9 cellular contexts compared by ENCODE assay signal in the genomic region with DNA sequence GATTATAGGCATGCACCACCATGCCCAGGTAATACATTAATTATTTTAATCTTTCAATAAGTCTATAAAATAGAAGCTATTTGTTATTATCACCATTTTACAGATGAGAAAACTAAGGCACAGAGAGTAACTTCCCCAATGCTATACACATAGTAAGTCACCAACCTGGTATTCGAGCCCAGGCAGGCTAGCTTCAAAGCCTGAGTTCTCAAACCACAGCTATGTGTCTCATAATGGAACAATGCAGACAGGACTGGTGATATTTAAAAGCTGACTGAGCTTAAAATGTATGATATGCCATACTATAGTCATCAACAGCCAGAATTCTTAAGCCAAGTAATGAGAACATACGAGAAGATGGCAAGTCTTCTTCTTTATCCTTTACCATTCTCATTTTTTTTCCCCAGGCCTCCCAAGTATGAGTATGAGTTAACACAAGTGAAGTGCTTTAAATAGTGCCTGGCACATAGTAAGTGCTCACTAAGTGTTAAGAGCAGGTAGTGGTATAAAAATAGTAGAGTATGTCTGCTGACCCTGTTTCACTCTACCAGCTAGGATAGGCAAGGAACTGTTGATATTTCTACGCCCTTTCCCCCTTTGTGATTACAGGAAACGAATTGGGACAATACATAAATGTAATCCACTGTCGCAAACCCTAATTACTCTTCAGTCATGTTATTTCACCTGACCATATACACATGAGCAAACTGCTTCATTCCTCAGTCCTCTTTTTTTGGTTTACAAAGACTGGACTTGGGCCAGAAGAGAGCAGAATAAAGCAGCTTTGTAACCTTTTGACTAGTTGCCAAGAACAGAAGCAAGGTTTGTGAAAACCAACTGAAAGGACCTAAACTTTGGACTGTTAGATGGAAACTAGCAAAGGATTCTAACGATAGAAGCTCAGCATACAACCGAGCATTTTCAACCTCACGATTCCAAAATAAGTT. TPM values are rescaled to one million over a fixed set of nuclear protein-coding genes. Genes with fewer than 3 reads are reported as not detected.
A peak's percentile ranks its signal among the peaks of the same experiment; 100 is the strongest.
DNase-seq lines count a peak whose midpoint lies in the region; ATAC-seq, FAIRE-seq and TF ChIP-seq lines count a peak whose summit lies in the region.
"Had no signal": no experiment of that assay in that cellular context is flagged by ENCODE, and none has a peak within 500 bp of the region (broad histone marks: within the 10 kb centered on the region; RNA-seq: fewer than 3 reads in every experiment).

No MANE protein-coding gene starts in this region.

- peak overlapping the region; percentile 10 for H3K27ac ChIP-seq in colonic mucosa
- peak overlapping the region; percentile 32 for H3K27ac ChIP-seq in HepG2 (ENCODE audit: extremely low read length, insufficient read depth, low read length)
- H3K27ac ChIP-seq in CD4-positive, alpha-beta T cell (ENCODE audit: low read depth, low read length), result no peak overlapping the region

- no peak for TF ChIP-seq POLR2A in HepG2 (IDR thresholded peaks at IDR 0.05; ENCODE audit: insufficient read depth in 1 of 2, low read depth in 2 of 2, low read length in 2 of 2)

- no TSS peak for BruUV-seq in HepG2 (replicated peaks; lab: Mats Ljungman, UMichigan)

- POLR2A ChIA-PET in HepG2 (lab: Yijun Ruan, JAX), result interaction anchor here (0.7 to 3.0 kb wide), 3 partner anchors 9 to 157 kb away, joined by 3 to 17 read pairs (median 5); partner anchors contain the start of genes ATP5IF1 and EYA3
- POLR2A ChIA-PET in CD4-positive, alpha-beta T cell (lab: Charles Lee), result interaction anchor here (3.2 kb wide), 1 partner anchor 9 kb away, joined by 13 read pairs; the partner anchor contains the start of gene EYA3

- ATAC-seq in HepG2 (peak; percentile 30; the same call in 2 of the 3 replicates), HG03196 (IDR thresholded peaks at IDR 0.05; ENCODE audit: unreplicated experiment) (no peak), GM19328 (IDR thresholded peaks at IDR 0.05; ENCODE audit: unreplicated experiment) (no peak), HG03135 (IDR thresholded peaks at IDR 0.05; ENCODE audit: unreplicated experiment) (no peak)
- no peak for ATAC-seq in CD4-positive, alpha-beta T cell (ENCODE audit: poor library complexity)

- no peak overlapping the region for H3K27ac Mint-ChIP-seq in CD4-positive, alpha-beta T cell

- H3K27me3 ChIP-seq in colonic mucosa (no peaks in the 10 kb centered on the region), HepG2 (ENCODE audit: control insufficient read depth in 1 of 2, insufficient read depth in 2 of 2, low read length in 2 of 2) (no peaks in the 10 kb centered on the region)
- H3K27me3 ChIP-seq in CD4-positive, alpha-beta T cell (ENCODE audit: control insufficient read depth, insufficient read depth, low read length), result no peaks in the 10 kb centered on the region

- intact Hi-C loops in colonic mucosa (cut with DNase I), result no loop called here
- intact Hi-C loops in HepG2 (cut with micrococcal nuclease; ENCODE audit: unreplicated experiment), result no loop called here
- intact Hi-C loops in CD4-positive, alpha-beta T cell (cut with DNase I, micrococcal nuclease), result no loop called here

- peaks cover 34% of the 10 kb centered on the region for H3K36me3 Mint-ChIP-seq in CD4-positive, alpha-beta T cell (ENCODE audit: low read depth)

- H3K4me3 Mint-ChIP-seq in CD4-positive, alpha-beta T cell, result no peak overlapping the region

- H4K20me1 ChIP-seq in HepG2 (ENCODE audit: insufficient read depth, low read length), result no peaks in the 10 kb centered on the region

- no peak for TF ChIP-seq CTCF in colonic mucosa (IDR thresholded peaks at IDR 0.05)
- no peak for TF ChIP-seq CTCF in HepG2 (CRISPR knock-in tag; IDR thresholded peaks at IDR 0.05)
- TF ChIP-seq CTCF in CD4-positive, alpha-beta T cell (IDR thresholded peaks at IDR 0.05), result no peak

- WGBS in HepG2 (ENCODE audit: low lambda C conversion rate), result 64% methylated on average over 8 of the region's 8 CpGs

- DNase-seq in ACHN (peak; percentile 33), NCI-H69 (lab: John Stamatoyannopoulos, UW) (peak; percentile 3), colonic mucosa (no peak), HepG2 (ENCODE audit: low spot score) (peak; percentile 80)
- no peak for DNase-seq in CD4-positive, alpha-beta T cell
- DNase-seq: NCI-H2107 had no signal

- FAIRE-seq in HepG2 (lab: Jason Lieb, UNC), result peak; percentile 54

- peaks cover 25% of the 10 kb centered on the region for H3K4me1 Mint-ChIP-seq in CD4-positive, alpha-beta T cell (ENCODE audit: low read depth)

- H3K9me3 ChIP-seq in colonic mucosa (no peaks in the 10 kb centered on the region), HepG2 (ENCODE audit: low read length) (no peaks in the 10 kb centered on the region)
- H3K9me3 ChIP-seq in CD4-positive, alpha-beta T cell (ENCODE audit: control insufficient read depth, low read length), result no peaks in the 10 kb centered on the region

- no peaks in the 10 kb centered on the region for H3K36me3 ChIP-seq in colonic mucosa
- H3K36me3 ChIP-seq in HepG2 (replicated peaks in 1 of 2; ENCODE audit: control insufficient read depth in 1 of 2, insufficient read depth in 2 of 2, low read length in 2 of 2), result no peaks in the 10 kb centered on the region; a peak in 3 of 5 replicates

- H2AFZ ChIP-seq in HepG2 (ENCODE audit: low read length), result no peak overlapping the region

- no peak for TF ChIP-seq RAD21 in HepG2 (CRISPR knock-in tag; IDR thresholded peaks at IDR 0.05)

- in situ Hi-C loops in ACHN (cut with HindIII; ENCODE audit: low pct_ligation_motif_present, low pct_unique_long_range_greater_than_20kb, low sequenced_read_pairs) (no loop called here), HepG2 (cut with HindIII; ENCODE audit: extremely low pct_ligation_motif_present, low pct_unique_long_range_greater_than_20kb) (loop anchor here (25.0 kb wide), 1 partner anchor 283 kb away; the partner anchor contains the start of gene PHACTR4)

- H3K9ac ChIP-seq in colonic mucosa (ENCODE audit: low read depth in 2 of 2, low read length in 2 of 2) (peak overlapping the region in 1 of 2 donors; percentile 51), HepG2 (ENCODE audit: insufficient read depth, low read depth, low read length) (no peak overlapping the region)

- H3K4me1 ChIP-seq in colonic mucosa (no peaks in the 10 kb centered on the region), HepG2 (ENCODE audit: insufficient read depth, low read length) (peaks cover 19% of the 10 kb centered on the region)

- CTCF ChIA-PET in HepG2 (lab: Yijun Ruan, JAX; ENCODE audit: low intra/inter-chr PET ratio, low total read pairs), result no interaction called here
- CTCF ChIA-PET in CD4-positive, alpha-beta T cell (lab: Charles Lee), result interaction anchor here (1.3 to 1.8 kb wide), 3 partner anchors 12 to 57 kb away, joined by 3 to 7 read pairs (median 5); no protein-coding TSS in a partner anchor

- no peaks in the 10 kb centered on the region for H3K9me3 Mint-ChIP-seq in CD4-positive, alpha-beta T cell

- TF ChIP-seq EP300 in HepG2 (IDR thresholded peaks at IDR 0.05; ENCODE audit: low read depth in 2 of 2, low read length in 2 of 2), result no peak; a peak in 1 of 4 replicates
- no peak for TF ChIP-seq EP300 in HepG2 (CRISPR knock-in tag; IDR thresholded peaks at IDR 0.05; ENCODE audit: borderline replicate concordance)

- H3K4me3 ChIP-seq in colonic mucosa, result no peak overlapping the region
- no peak overlapping the region for H3K4me3 ChIP-seq in HepG2 (replicated peaks in 1 of 3; ENCODE audit: insufficient read depth in 1 of 3, low read depth in 2 of 3, low read length in 3 of 3)

- peaks cover 60% of the 10 kb centered on the region for H3K79me2 ChIP-seq in HepG2 (ENCODE audit: insufficient read depth, low read length)

- no peaks in the 10 kb centered on the region for H3K27me3 Mint-ChIP-seq in CD4-positive, alpha-beta T cell

- peak overlapping the region; percentile 41 for H3K4me2 ChIP-seq in HepG2 (ENCODE audit: low read depth, low read length)

TF ChIP-seq in HepG2, 621 proteins besides CTCF, POLR2A, EP300 and RAD21 (continues in another document):
- peak; percentile 39; the same call in 1 of the 2 replicates for TF ChIP-seq SOX5 (CRISPR knock-in tag; IDR thresholded peaks at IDR 0.05; ENCODE audit: borderline replicate concordance)
- no peak for TF ChIP-seq GATAD1 (CRISPR knock-in tag; IDR thresholded peaks at IDR 0.05)
- TF ChIP-seq NFIC (IDR thresholded peaks at IDR 0.05; ENCODE audit: low read length), result 0 out of 2 replicates have a peak, but pooled peaks have one; percentile 17
- TF ChIP-seq, protein P1, sequence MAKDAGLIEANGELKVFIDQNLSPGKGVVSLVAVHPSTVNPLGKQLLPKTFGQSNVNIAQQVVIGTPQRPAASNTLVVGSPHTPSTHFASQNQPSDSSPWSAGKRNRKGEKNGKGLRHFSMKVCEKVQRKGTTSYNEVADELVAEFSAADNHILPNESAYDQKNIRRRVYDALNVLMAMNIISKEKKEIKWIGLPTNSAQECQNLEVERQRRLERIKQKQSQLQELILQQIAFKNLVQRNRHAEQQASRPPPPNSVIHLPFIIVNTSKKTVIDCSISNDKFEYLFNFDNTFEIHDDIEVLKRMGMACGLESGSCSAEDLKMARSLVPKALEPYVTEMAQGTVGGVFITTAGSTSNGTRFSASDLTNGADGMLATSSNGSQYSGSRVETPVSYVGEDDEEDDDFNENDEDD (CRISPR knock-in tag; IDR thresholded peaks at IDR 0.05; ENCODE audit: borderline replicate concordance), result no peak

RNA-seq across cellular contexts. Expression of gene EYA3, which starts 9.5 kb away (rescaled TPM):
- total RNA-seq in colonic mucosa (10 to 100 TPM; 21.8 to 27.6 TPM), HepG2 (2016; rRNA removed; fragmentation: Illumina TruSeq; extraction: Trizol) (19.7 and 26.3 TPM in 2 replicates)
- 9.5 and 9.6 TPM in 2 replicates for total RNA-seq in HepG2 (2016; cell fraction: cytosol; rRNA removed; fragmentation: Illumina TruSeq; extraction: Trizol; ENCODE audit: low read depth)
- total RNA-seq in HepG2 (2016; cell fraction: insoluble cytoplasmic fraction; rRNA removed; fragmentation: Illumina TruSeq; extraction: Trizol), result 17.2 and 24.4 TPM in 2 replicates
- 7.9 and 8.4 TPM in 2 replicates for total RNA-seq in HepG2 (2016; cell fraction: membrane; rRNA removed; fragmentation: Illumina TruSeq; extraction: Trizol)
- total RNA-seq in HepG2 (2016; cell fraction: nucleus; rRNA removed; fragmentation: Illumina TruSeq; extraction: Trizol), result 15.7 and 18.2 TPM in 2 replicates
- 12.2 and 13.9 TPM in 2 replicates for polyA plus RNA-seq in HepG2 (2011; rRNA removed)
- 5.6 and 7.2 TPM in 2 replicates for polyA plus RNA-seq in HepG2 (2011; cell fraction: cytosol; rRNA removed)
- polyA plus RNA-seq in HepG2 (2011; cell fraction: nucleus; rRNA removed), result 7.5 and 7.6 TPM in 2 replicates
- polyA plus RNA-seq in HepG2 (2012), result 7.5 and 7.9 TPM in 2 replicates
- polyA plus RNA-seq in HepG2 (2016; cell fraction: cytosol; fragmentation: Illumina TruSeq; extraction: Trizol; ENCODE audit: low read depth), result 0.67 and 1.0 TPM in 2 replicates
- polyA plus RNA-seq in HepG2 (2016; cell fraction: insoluble cytoplasmic fraction; fragmentation: Illumina TruSeq; extraction: Trizol; ENCODE audit: low read depth), result 11.7 and 12.0 TPM in 2 replicates
- 1.4 and 1.6 TPM in 2 replicates for polyA plus RNA-seq in HepG2 (2016; cell fraction: membrane; fragmentation: Illumina TruSeq; extraction: Trizol; ENCODE audit: low read depth)
- 16.9 and 17.5 TPM in 2 replicates for polyA plus RNA-seq in HepG2 (2016; cell fraction: nucleus; fragmentation: Illumina TruSeq; extraction: Trizol; ENCODE audit: insufficient read depth, low read depth)
- polyA minus RNA-seq in HepG2 (2011; rRNA and poly(A)+ RNA removed; ENCODE audit: low replicate concordance), result 26.2 and 75.0 TPM in 2 replicates
- 11.7 and 13.3 TPM in 2 replicates for polyA minus RNA-seq in HepG2 (2011; cell fraction: cytosol; rRNA and poly(A)+ RNA removed)
- 20.0 and 20.3 TPM in 2 replicates for polyA minus RNA-seq in HepG2 (2011; cell fraction: nucleus; rRNA and poly(A)+ RNA removed)
- 1 to 10 TPM; 5.7 to 6.4 TPM for total RNA-seq in CD4-positive, alpha-beta T cell

Comparison
In these comparisons a context has a peak if more than half of its experiments do, and no peak if none do; other contexts are left out.
1. DNase-seq: peak in ACHN (single experiment), NCI-H69 (single experiment) and HepG2 (single experiment); none in colonic mucosa (single experiment) and CD4-positive, alpha-beta T cell (0 of 10).